Comparison of ENCODE assay signal across 8 cellular contexts in the genomic region with DNA sequence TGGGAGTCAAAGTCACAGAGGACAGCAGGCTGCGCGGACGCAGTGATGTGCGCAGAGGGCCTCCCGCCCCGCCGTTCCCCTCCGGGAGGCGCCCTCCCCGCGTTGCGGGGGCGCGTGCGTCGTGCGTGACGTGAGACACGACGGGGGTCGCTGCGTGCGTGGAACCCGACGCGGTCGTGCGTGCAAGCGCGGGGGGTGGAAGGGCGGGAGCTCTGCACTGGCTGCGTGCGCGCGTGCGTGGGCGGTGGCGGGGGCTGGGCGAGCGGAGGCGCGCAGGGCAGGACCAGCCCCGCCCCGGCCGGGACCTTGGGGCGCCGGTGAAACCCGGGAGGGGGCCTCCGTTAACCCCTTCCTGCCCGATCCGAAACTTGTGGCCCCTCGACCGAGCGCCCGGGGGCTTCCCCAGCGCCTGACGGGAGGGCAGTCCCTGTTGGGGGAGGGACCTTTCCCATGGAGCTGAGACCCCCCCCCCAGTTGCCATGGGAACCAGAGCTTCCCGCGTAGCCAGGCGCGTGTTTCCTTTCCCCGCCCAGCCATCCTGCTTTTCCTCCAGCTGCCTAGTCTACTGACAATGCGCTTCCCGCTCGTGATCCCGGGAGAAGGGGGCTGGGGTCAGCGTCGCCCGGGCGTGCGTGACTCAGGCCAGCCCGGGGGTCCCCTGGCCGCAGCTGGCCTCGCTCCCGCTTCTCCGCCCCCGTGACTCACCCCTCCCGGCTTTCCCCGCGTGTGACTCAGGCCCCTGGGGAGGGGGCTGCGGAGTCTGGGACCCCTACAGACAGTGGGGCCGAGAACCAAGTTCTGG. TPM values are rescaled to one million over a fixed set of nuclear protein-coding genes. Genes with fewer than 3 reads are reported as not detected.
DNase-seq lines count a peak whose midpoint lies in the region; ATAC-seq, FAIRE-seq and TF ChIP-seq lines count a peak whose summit lies in the region.

No MANE protein-coding gene starts in this region.

- H3K9me3 Mint-ChIP-seq in activated naive CD4-positive, alpha-beta T cell treated with anti-CD3 and anti-CD28 coated beads, Interleukin-2, amount 50 U/mL, for 24 hours: no peaks in the 10 kb centered on the region

- H3K4me3 Mint-ChIP-seq in activated naive CD4-positive, alpha-beta T cell treated with anti-CD3 and anti-CD28 coated beads, Interleukin-2, amount 50 U/mL, for 24 hours: peak overlapping the region; percentile 87

- H3K36me3 ChIP-seq in pancreas (no peaks in the 10 kb centered on the region), thymus (ENCODE audit: control insufficient read depth, insufficient read depth) (no peaks in the 10 kb centered on the region)

- 1% methylated on average over 49 to 82 of the region's 82 CpGs for WGBS in pancreas, 2 donors
- WGBS in thymus: under 1% methylated on average over 82 of the region's 82 CpGs

- H3K27me3 ChIP-seq in pancreas: no peaks in the 10 kb centered on the region
- H3K27me3 ChIP-seq in thymus (ENCODE audit: control insufficient read depth, insufficient read depth): no peaks in the 10 kb centered on the region

- POLR2A ChIA-PET in AG04449 (lab: Yijun Ruan, JAX): interaction anchor here (0.6 to 3.8 kb wide), 4 partner anchors 8 to 24 kb away, joined by 3 to 96 read pairs (median 3); a partner anchor contains a TSS

- H3K27me3 Mint-ChIP-seq in activated naive CD4-positive, alpha-beta T cell treated with anti-CD3 and anti-CD28 coated beads, Interleukin-2, amount 50 U/mL, for 24 hours: no peaks in the 10 kb centered on the region

- no peak for DNase-seq in AG04449 (ENCODE audit: low read depth, low spot score)
- DNase-seq in Jurkat, Clone E6-1 (ENCODE audit: low read depth, low spot score): peak; percentile 79
- peak; percentile 86 for DNase-seq in SK-N-DZ (ENCODE audit: low spot score)
- peak; percentile 95 for DNase-seq in Right ventricle myocardium inferior (ENCODE audit: missing footprints)
- DNase-seq in pancreas: peak; percentile 76 to 87 (median 83)

- FAIRE-seq in pancreas (lab: Jason Lieb, UNC): no peak

- H3K36me3 Mint-ChIP-seq in activated naive CD4-positive, alpha-beta T cell treated with anti-CD3 and anti-CD28 coated beads, Interleukin-2, amount 50 U/mL, for 24 hours: no peaks in the 10 kb centered on the region

- H3K9me3 ChIP-seq in pancreas (no peaks in the 10 kb centered on the region), thymus (ENCODE audit: control insufficient read depth) (no peaks in the 10 kb centered on the region)

- peak; percentile 24 for ATAC-seq in GM18907 (IDR thresholded peaks at IDR 0.05; ENCODE audit: unreplicated experiment)
- peak; percentile 74 for ATAC-seq in Right ventricle myocardium inferior
- peak; percentile 43 to 65 (median 46) for ATAC-seq in pancreas

- H3K4me1 Mint-ChIP-seq in activated naive CD4-positive, alpha-beta T cell treated with anti-CD3 and anti-CD28 coated beads, Interleukin-2, amount 50 U/mL, for 24 hours: peaks cover 30% of the 10 kb centered on the region

- CTCF ChIA-PET in AG04449 (lab: Yijun Ruan, JAX): interaction anchor here (0.8 to 2.0 kb wide), 8 partner anchors 9 to 25 kb away, joined by 3 to 16 read pairs (median 4); a partner anchor contains a TSS

- H3K4me3 ChIP-seq in AG04449 (ENCODE audit: low read depth, low read length): peak overlapping the region; percentile 55
- peak overlapping the region; percentile 67 for H3K4me3 ChIP-seq in Jurkat, Clone E6-1 (ENCODE audit: low read length)
- H3K4me3 ChIP-seq in pancreas: peak overlapping the region; percentile 11 to 55 (median 40)
- peak overlapping the region; percentile 57 for H3K4me3 ChIP-seq in thymus (ENCODE audit: low read length)

- H3K27ac ChIP-seq in pancreas: peak overlapping the region; percentile 68 to 99 (median 84)
- peak overlapping the region; percentile 96 for H3K27ac ChIP-seq in thymus (ENCODE audit: low read depth)

- peak; percentile 31 for TF ChIP-seq CTCF in AG04449 (IDR thresholded peaks at IDR 0.05; ENCODE audit: insufficient read depth, low read length, missing control alignments)
- TF ChIP-seq CTCF in pancreas (IDR thresholded peaks at IDR 0.05): no peak

- intact Hi-C loops in Right ventricle myocardium inferior (cut with DNase I): no loop called here
- intact Hi-C loops in pancreas (cut with DNase I): no loop called here

- H3K27ac Mint-ChIP-seq in activated naive CD4-positive, alpha-beta T cell treated with anti-CD3 and anti-CD28 coated beads, Interleukin-2, amount 50 U/mL, for 24 hours: peak overlapping the region; percentile 97

- H3K4me1 ChIP-seq in pancreas: peaks cover 5 to 50% (median 21%) of the 10 kb centered on the region in 3 donors
- peaks cover 29% of the 10 kb centered on the region for H3K4me1 ChIP-seq in thymus (ENCODE audit: control insufficient read depth, insufficient read depth, low read length)

RNA-seq across cellular contexts. Expression of a gene that starts 7.3 kb away (rescaled TPM):
- polyA plus RNA-seq in Jurkat, Clone E6-1 (2012; ENCODE audit: insufficient read depth, insufficient read length): 26.6 TPM
- 27.5 and 33.1 TPM in 2 replicates for polyA plus RNA-seq in SK-N-DZ (2014; cell fraction: cytosol; rRNA removed)
- polyA plus RNA-seq in SK-N-DZ (2014; cell fraction: nucleus; rRNA removed): 78.9 and 107 TPM in 2 replicates
- 51.6 TPM for total RNA-seq in Right ventricle myocardium inferior
- 10 to 100 TPM; 37.7 to 60.9 (median 49.0) TPM for total RNA-seq in pancreas
- 100 to 1,000 TPM; 268 to 300 TPM for polyA plus RNA-seq in pancreas
- 36.4 TPM for polyA plus RNA-seq in thymus

RNA-seq across cellular contexts. Expression of a gene that starts 8.7 kb away (rescaled TPM):
- polyA plus RNA-seq in Jurkat, Clone E6-1 (2012; ENCODE audit: insufficient read depth, insufficient read length): 22.6 TPM
- 29.4 and 37.6 TPM in 2 replicates for polyA plus RNA-seq in SK-N-DZ (2014; cell fraction: cytosol; rRNA removed)
- 49.1 and 66.1 TPM in 2 replicates for polyA plus RNA-seq in SK-N-DZ (2014; cell fraction: nucleus; rRNA removed)
- total RNA-seq in Right ventricle myocardium inferior (25.0 TPM), pancreas (100 to 1,000 TPM in 2 of 6 donors, 10 to 100 TPM in 4; 41.6 to 109 (median 70.7) TPM)
- polyA plus RNA-seq in pancreas (100 to 1,000 TPM; 172 to 206 TPM), thymus (139 TPM)

RNA-seq across cellular contexts. Expression of a gene that starts 19.0 kb away (rescaled TPM):
- 291 TPM for polyA plus RNA-seq in Jurkat, Clone E6-1 (2012; ENCODE audit: insufficient read depth, insufficient read length)
- polyA plus RNA-seq in SK-N-DZ (2014; cell fraction: cytosol; rRNA removed): 767 and 849 TPM in 2 replicates
- polyA plus RNA-seq in SK-N-DZ (2014; cell fraction: nucleus; rRNA removed): 377 and 409 TPM in 2 replicates
- total RNA-seq in Right ventricle myocardium inferior: 692 TPM
- total RNA-seq in pancreas: 100 to 1,000 TPM in 4 of 6 donors, 10 to 100 TPM in 2; 77.5 to 109 (median 103) TPM
- 100 to 1,000 TPM in 1 of 2 donors, 10 to 100 TPM in 1; 75.8 to 172 TPM for polyA plus RNA-seq in pancreas
- polyA plus RNA-seq in thymus: 113 TPM

RNA-seq across cellular contexts. Expression of a gene that starts 19.2 kb away (rescaled TPM):
- 89.2 TPM for polyA plus RNA-seq in Jurkat, Clone E6-1 (2012; ENCODE audit: insufficient read depth, insufficient read length)
- not detected in 2 replicates for polyA plus RNA-seq in SK-N-DZ (2014; cell fraction: cytosol; rRNA removed)
- polyA plus RNA-seq in SK-N-DZ (2014; cell fraction: nucleus; rRNA removed): not detected in 2 replicates
- 1.7 TPM for total RNA-seq in Right ventricle myocardium inferior
- 1 to 10 TPM in 5 of 6 donors, under 1 TPM in 1; 0.90 to 3.9 (median 2.1) TPM for total RNA-seq in pancreas
- 1 to 10 TPM; 1.3 to 2.0 TPM for polyA plus RNA-seq in pancreas
- 4.1 TPM for polyA plus RNA-seq in thymus

RNA-seq across cellular contexts. Expression of a gene that starts 23.8 kb away (rescaled TPM):
- 144 TPM for polyA plus RNA-seq in Jurkat, Clone E6-1 (2012; ENCODE audit: insufficient read depth, insufficient read length)
- polyA plus RNA-seq in SK-N-DZ (2014; cell fraction: cytosol; rRNA removed): 88.4 and 99.4 TPM in 2 replicates
- 67.7 and 74.8 TPM in 2 replicates for polyA plus RNA-seq in SK-N-DZ (2014; cell fraction: nucleus; rRNA removed)
- 6.3 TPM for total RNA-seq in Right ventricle myocardium inferior
- total RNA-seq in pancreas: 1 to 10 TPM; 1.7 to 6.0 (median 3.0) TPM
- polyA plus RNA-seq in pancreas: 1 to 10 TPM; 3.9 to 5.5 TPM
- 8.4 TPM for polyA plus RNA-seq in thymus

Comparison
In these comparisons a context has a peak if more than half of its experiments do, and no peak if none do; other contexts are left out.
1. ATAC-seq: peak in every context shown above with its lines; median percentile 74 in Right ventricle myocardium inferior; 46 in pancreas; 24 in GM18907.